In genomic region chr10:125141150-125141859, GRCh38 we compare ENCODE assay signal across 28 cellular contexts. TPM values are rescaled to one million over a fixed set of nuclear protein-coding genes. Genes with fewer than 3 reads are reported as not detected.
DNase-seq lines count a peak whose midpoint lies in the region; ATAC-seq and TF ChIP-seq lines count a peak whose summit lies in the region.
"Had no signal": no experiment of that assay in that cellular context is flagged by ENCODE, and none has a peak within 500 bp of the region (broad histone marks: within the 10 kb centered on the region; RNA-seq: fewer than 3 reads in every experiment).

No MANE protein-coding gene starts in this region.

- peak overlapping the region; percentile 79 to 99 (median 95) for H3K4me2 ChIP-seq in BLaER1 treated with 17β-estradiol and CSF1 and Interleukin-3, amounts not matched to agents 10 nM and 100 nM
- no peak overlapping the region for H3K4me2 ChIP-seq in trophoblast cell (ENCODE audit: low read length)
- H3K4me2 ChIP-seq: KMS-11 had no signal

- peaks cover 28 to 53% (median 40%) of the 10 kb centered on the region in 11 experiments for H3K36me3 ChIP-seq in BLaER1 treated with 17β-estradiol and CSF1 and Interleukin-3, amounts not matched to agents 10 nM and 100 nM
- H3K36me3 ChIP-seq in trophoblast cell (ENCODE audit: control insufficient read depth in 1 of 2, insufficient read depth in 2 of 2, low read length in 2 of 2), result peaks cover 18% of the 10 kb centered on the region in 2 experiments
- H3K36me3 ChIP-seq in brain microvascular endothelial cell (replicated peaks), result no peaks in the 10 kb centered on the region
- H3K36me3 ChIP-seq: prostate gland had no signal

- peak overlapping the region in 8 of 11 experiments; percentile 23 to 66 (median 52); a peak in 16 of 22 replicates for H3K27ac ChIP-seq in BLaER1 treated with 17β-estradiol and CSF1 and Interleukin-3, amounts not matched to agents 10 nM and 100 nM
- H3K27ac ChIP-seq in trophoblast cell (ENCODE audit: low read depth, low read length), result no peak overlapping the region
- no peak overlapping the region for H3K27ac ChIP-seq in brain microvascular endothelial cell
- H3K27ac ChIP-seq: dorsolateral prefrontal cortex, GM23248, KMS-11, prostate gland, tibial artery had no signal

- H4K20me1 ChIP-seq in BLaER1 treated with 17β-estradiol and CSF1 and Interleukin-3, amounts not matched to agents 10 nM and 100 nM, result peaks cover 100% of the 10 kb centered on the region in 11 experiments

- H3K9ac ChIP-seq in BLaER1 treated with 17β-estradiol and CSF1 and Interleukin-3, amounts not matched to agents 10 nM and 100 nM, result peak overlapping the region in 5 of 11 experiments; percentile 21 to 53 (median 38); a peak in 4 of 22 replicates
- peak overlapping the region; percentile 10 for H3K9ac ChIP-seq in trophoblast cell (ENCODE audit: low read length)
- H3K9ac ChIP-seq: GM23248, KMS-11 had no signal

- in situ Hi-C loops in brain microvascular endothelial cell (cut with HindIII; ENCODE audit: low pct_ligation_motif_present, low sequenced_read_pairs), result no loop called here

- no peaks in the 10 kb centered on the region for H3K79me1 ChIP-seq in trophoblast cell (ENCODE audit: low read length)

- no peak overlapping the region for H3K23ac ChIP-seq in trophoblast cell (ENCODE audit: low read length)

- H3K9me3 ChIP-seq in BLaER1 treated with 17β-estradiol and CSF1 and Interleukin-3, amounts not matched to agents 10 nM and 100 nM (replicated peaks in 1 of 11), result no peaks in the 10 kb centered on the region
- no peaks in the 10 kb centered on the region for H3K9me3 ChIP-seq in trophoblast cell (ENCODE audit: insufficient read depth, low read depth, low read length)
- H3K9me3 ChIP-seq: mucosa of descending colon, prostate gland, tibial artery had no signal

- H3K27me3 ChIP-seq in BLaER1 treated with 17β-estradiol and CSF1 and Interleukin-3, amounts not matched to agents 10 nM and 100 nM, result no peaks in the 10 kb centered on the region
- no peaks in the 10 kb centered on the region for H3K27me3 ChIP-seq in trophoblast cell (ENCODE audit: insufficient read depth, low read length)
- H3K27me3 ChIP-seq in brain microvascular endothelial cell (replicated peaks), result no peaks in the 10 kb centered on the region
- H3K27me3 ChIP-seq: dorsolateral prefrontal cortex, tibial artery had no signal

- peaks cover 16% of the 10 kb centered on the region for H3K79me2 ChIP-seq in trophoblast cell (ENCODE audit: control insufficient read depth, insufficient read depth, low read length, poor library complexity)

- no peak overlapping the region for H4K8ac ChIP-seq in trophoblast cell (ENCODE audit: low read depth, low read length)

- H3K27me3 Mint-ChIP-seq in immature natural killer cell (ENCODE audit: low read depth in 3 of 3), result peaks cover 0 to 4% (median 0%) of the 10 kb centered on the region in 3 donors

- peak overlapping the region; percentile 71 to 91 (median 84) for H3K27ac Mint-ChIP-seq in immature natural killer cell
- H3K27ac Mint-ChIP-seq: activated CD4-positive, alpha-beta memory T cell treated with anti-CD3 and anti-CD28 coated beads for 36 hours; CD4-positive, alpha-beta memory T cell; T-helper 17 cell had no signal

- H3K9me3 Mint-ChIP-seq in immature natural killer cell, result no peaks in the 10 kb centered on the region
- H3K9me3 Mint-ChIP-seq: activated CD4-positive, alpha-beta memory T cell treated with anti-CD3 and anti-CD28 coated beads for 36 hours; CD4-positive, alpha-beta memory T cell had no signal

- H3K14ac ChIP-seq in trophoblast cell (ENCODE audit: low read length), result no peak overlapping the region

- H2BK12ac ChIP-seq in trophoblast cell (ENCODE audit: low read length), result no peak overlapping the region

- peaks cover 89 to 94% of the 10 kb centered on the region in 2 donors for H3K4me1 Mint-ChIP-seq in immature natural killer cell
- H3K4me1 Mint-ChIP-seq: CD4-positive, alpha-beta memory T cell; T-helper 17 cell had no signal

- H2AK5ac ChIP-seq in trophoblast cell (ENCODE audit: low read length), result no peak overlapping the region

- no peak overlapping the region for H4K12ac ChIP-seq in trophoblast cell (ENCODE audit: low read depth, low read length)

- no peak overlapping the region for H4K91ac ChIP-seq in trophoblast cell (ENCODE audit: low read depth, low read length)

- H3K4me1 ChIP-seq in BLaER1 treated with 17β-estradiol and CSF1 and Interleukin-3, amounts not matched to agents 10 nM and 100 nM, result peaks cover 77 to 97% (median 95%) of the 10 kb centered on the region in 10 experiments
- H3K4me1 ChIP-seq in trophoblast cell (ENCODE audit: control insufficient read depth in 1 of 2, insufficient read depth in 2 of 2, low read length in 2 of 2), result peaks cover 8 to 14% of the 10 kb centered on the region in 2 experiments

- peak overlapping the region; percentile 66 for H3K4ac ChIP-seq in trophoblast cell (ENCODE audit: low read depth, low read length)

- H3K4me3 ChIP-seq in BLaER1 treated with 17β-estradiol and CSF1 and Interleukin-3, amounts not matched to agents 10 nM and 100 nM, result 0 out of 20 replicates have a peak overlapping the region, but pooled peaks of 1 of the 10 experiments have one; percentile 2
- H3K4me3 ChIP-seq in trophoblast cell (ENCODE audit: low read depth, low read length) (no peak overlapping the region), brain microvascular endothelial cell (ENCODE audit: low read depth, low read length) (no peak overlapping the region)
- H3K4me3 ChIP-seq: dorsolateral prefrontal cortex, GM23248, mucosa of descending colon, prostate gland, tibial artery had no signal

- H2BK120ac ChIP-seq in trophoblast cell (ENCODE audit: insufficient read depth, low read length, poor library complexity), result no peak overlapping the region

- peak overlapping the region; percentile 2 for H3K18ac ChIP-seq in trophoblast cell (ENCODE audit: low read length)

- peak overlapping the region; percentile 3 to 61 (median 35) for H3K4me3 Mint-ChIP-seq in immature natural killer cell
- H3K4me3 Mint-ChIP-seq: activated CD4-positive, alpha-beta memory T cell treated with anti-CD3 and anti-CD28 coated beads for 36 hours; CD4-positive, alpha-beta memory T cell; T-helper 17 cell had no signal

- H2BK5ac ChIP-seq in trophoblast cell (ENCODE audit: low read depth, low read length, poor library complexity), result no peak overlapping the region

- TF ChIP-seq CTCF in omental fat pad (IDR thresholded peaks at IDR 0.05) (no peak), brain microvascular endothelial cell (IDR thresholded peaks at IDR 0.05; ENCODE audit: low read depth, low read length, missing control alignments) (no peak)

- no peak overlapping the region for H2AFZ ChIP-seq in trophoblast cell (ENCODE audit: insufficient read depth, low read length, poor library complexity)
- H2AFZ ChIP-seq: GM23248 had no signal

- no CpG with 5 or more reads among the region's 16 CpGs for WGBS in trophoblast cell (ENCODE audit: extremely low coverage, insufficient coverage, insufficient read length)

- H3K36me3 Mint-ChIP-seq in immature natural killer cell, result peaks cover 0 to 22% (median 4%) of the 10 kb centered on the region in 3 donors
- H3K36me3 Mint-ChIP-seq: activated CD4-positive, alpha-beta memory T cell treated with anti-CD3 and anti-CD28 coated beads for 36 hours; CD4-positive, alpha-beta memory T cell had no signal

- DNase-seq in RPMI8226 (peak; percentile 37), immature natural killer cell (no peak), trophoblast cell (no peak), RKO (ENCODE audit: low spot score) (no peak), omental fat pad (ENCODE audit: low spot score) (no peak), brain microvascular endothelial cell (no peak)
- DNase-seq: activated CD4-positive, alpha-beta memory T cell treated with anti-CD3 and anti-CD28 coated beads for 36 hours; activated CD8-positive, alpha-beta memory T cell treated with anti-CD3 and anti-CD28 coated beads, Interleukin-2, amount 50 U/mL, for 4 hours; activated naive CD4-positive, alpha-beta T cell; CD4-positive, alpha-beta memory T cell; cerebellar nuclear complex; dorsolateral prefrontal cortex; GM23248; hypothalamus; mammary epithelial cell; MM.1S; mucosa of descending colon; NCI-H2029; OCI-M1; stimulated activated CD4-positive, alpha-beta T cell treated with anti-CD3 and anti-CD28 coated beads, Interleukin-4, amount 100 ng/mL, for 24 hours; T-helper 17 cell; tibial artery had no signal

- ATAC-seq in omental fat pad (ENCODE audit: low FRiP score), result no peak
- ATAC-seq in GM18519 (IDR thresholded peaks at IDR 0.05; ENCODE audit: low FRiP score, unreplicated experiment), result no peak
- ATAC-seq: activated CD4-positive, CD25-positive, alpha-beta regulatory T cell treated with anti-CD3 and anti-CD28 coated beads, Interleukin-2, amount 50 U/mL, for 24 hours; mucosa of descending colon; Right ventricle myocardium inferior; T-helper 17 cell had no signal

RNA-seq across cellular contexts. Expression of gene CTBP2, which starts 19.1 kb away (rescaled TPM):
- 100 to 1,000 TPM in 2 of 3 donors, 10 to 100 TPM in 1; 89.8 to 154 (median 131) TPM for polyA plus RNA-seq in immature natural killer cell
- polyA plus RNA-seq in trophoblast cell (2013), result 57.7 and 58.8 TPM in 2 replicates
- 10 to 100 TPM; 29.4 to 58.6 (median 46.2) TPM for total RNA-seq in omental fat pad

Comparison
In these comparisons a context has a peak if more than half of its experiments do, and no peak if none do; other contexts are left out.
1. H3K27ac ChIP-seq: peak in BLaER1 treated with 17β-estradiol and CSF1 and Interleukin-3, amounts not matched to agents 10 nM and 100 nM (8 of 11); none in trophoblast cell (single experiment) and brain microvascular endothelial cell (single experiment).